Comparison of ENCODE assay signal across 1 cellular context in the genomic region with DNA sequence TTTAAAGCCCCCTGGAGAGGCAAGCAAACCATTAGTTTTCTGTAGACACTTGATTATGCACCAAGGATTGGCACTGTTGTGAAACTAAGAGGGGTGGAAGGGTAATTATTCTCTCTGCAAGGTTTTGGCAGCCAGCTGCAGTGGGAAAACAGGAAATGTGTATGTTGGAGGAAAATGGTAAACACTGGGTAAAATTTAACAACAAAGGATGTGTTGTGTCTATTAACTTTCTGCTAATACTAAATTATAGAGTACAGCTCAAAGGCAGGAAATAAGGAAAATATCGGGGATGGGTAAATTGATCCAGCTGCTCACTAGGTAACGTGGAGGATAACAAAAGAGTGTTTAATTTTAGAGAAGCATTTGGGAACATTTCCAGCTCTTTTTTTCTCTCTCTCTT.
TF ChIP-seq lines count a peak whose summit lies in the region.

No MANE protein-coding gene starts in this region.

TF ChIP-seq in H1, 55 proteins besides CTCF, POLR2A, EP300 and RAD21 (continued from another document):
- TF ChIP-seq, protein P1, sequence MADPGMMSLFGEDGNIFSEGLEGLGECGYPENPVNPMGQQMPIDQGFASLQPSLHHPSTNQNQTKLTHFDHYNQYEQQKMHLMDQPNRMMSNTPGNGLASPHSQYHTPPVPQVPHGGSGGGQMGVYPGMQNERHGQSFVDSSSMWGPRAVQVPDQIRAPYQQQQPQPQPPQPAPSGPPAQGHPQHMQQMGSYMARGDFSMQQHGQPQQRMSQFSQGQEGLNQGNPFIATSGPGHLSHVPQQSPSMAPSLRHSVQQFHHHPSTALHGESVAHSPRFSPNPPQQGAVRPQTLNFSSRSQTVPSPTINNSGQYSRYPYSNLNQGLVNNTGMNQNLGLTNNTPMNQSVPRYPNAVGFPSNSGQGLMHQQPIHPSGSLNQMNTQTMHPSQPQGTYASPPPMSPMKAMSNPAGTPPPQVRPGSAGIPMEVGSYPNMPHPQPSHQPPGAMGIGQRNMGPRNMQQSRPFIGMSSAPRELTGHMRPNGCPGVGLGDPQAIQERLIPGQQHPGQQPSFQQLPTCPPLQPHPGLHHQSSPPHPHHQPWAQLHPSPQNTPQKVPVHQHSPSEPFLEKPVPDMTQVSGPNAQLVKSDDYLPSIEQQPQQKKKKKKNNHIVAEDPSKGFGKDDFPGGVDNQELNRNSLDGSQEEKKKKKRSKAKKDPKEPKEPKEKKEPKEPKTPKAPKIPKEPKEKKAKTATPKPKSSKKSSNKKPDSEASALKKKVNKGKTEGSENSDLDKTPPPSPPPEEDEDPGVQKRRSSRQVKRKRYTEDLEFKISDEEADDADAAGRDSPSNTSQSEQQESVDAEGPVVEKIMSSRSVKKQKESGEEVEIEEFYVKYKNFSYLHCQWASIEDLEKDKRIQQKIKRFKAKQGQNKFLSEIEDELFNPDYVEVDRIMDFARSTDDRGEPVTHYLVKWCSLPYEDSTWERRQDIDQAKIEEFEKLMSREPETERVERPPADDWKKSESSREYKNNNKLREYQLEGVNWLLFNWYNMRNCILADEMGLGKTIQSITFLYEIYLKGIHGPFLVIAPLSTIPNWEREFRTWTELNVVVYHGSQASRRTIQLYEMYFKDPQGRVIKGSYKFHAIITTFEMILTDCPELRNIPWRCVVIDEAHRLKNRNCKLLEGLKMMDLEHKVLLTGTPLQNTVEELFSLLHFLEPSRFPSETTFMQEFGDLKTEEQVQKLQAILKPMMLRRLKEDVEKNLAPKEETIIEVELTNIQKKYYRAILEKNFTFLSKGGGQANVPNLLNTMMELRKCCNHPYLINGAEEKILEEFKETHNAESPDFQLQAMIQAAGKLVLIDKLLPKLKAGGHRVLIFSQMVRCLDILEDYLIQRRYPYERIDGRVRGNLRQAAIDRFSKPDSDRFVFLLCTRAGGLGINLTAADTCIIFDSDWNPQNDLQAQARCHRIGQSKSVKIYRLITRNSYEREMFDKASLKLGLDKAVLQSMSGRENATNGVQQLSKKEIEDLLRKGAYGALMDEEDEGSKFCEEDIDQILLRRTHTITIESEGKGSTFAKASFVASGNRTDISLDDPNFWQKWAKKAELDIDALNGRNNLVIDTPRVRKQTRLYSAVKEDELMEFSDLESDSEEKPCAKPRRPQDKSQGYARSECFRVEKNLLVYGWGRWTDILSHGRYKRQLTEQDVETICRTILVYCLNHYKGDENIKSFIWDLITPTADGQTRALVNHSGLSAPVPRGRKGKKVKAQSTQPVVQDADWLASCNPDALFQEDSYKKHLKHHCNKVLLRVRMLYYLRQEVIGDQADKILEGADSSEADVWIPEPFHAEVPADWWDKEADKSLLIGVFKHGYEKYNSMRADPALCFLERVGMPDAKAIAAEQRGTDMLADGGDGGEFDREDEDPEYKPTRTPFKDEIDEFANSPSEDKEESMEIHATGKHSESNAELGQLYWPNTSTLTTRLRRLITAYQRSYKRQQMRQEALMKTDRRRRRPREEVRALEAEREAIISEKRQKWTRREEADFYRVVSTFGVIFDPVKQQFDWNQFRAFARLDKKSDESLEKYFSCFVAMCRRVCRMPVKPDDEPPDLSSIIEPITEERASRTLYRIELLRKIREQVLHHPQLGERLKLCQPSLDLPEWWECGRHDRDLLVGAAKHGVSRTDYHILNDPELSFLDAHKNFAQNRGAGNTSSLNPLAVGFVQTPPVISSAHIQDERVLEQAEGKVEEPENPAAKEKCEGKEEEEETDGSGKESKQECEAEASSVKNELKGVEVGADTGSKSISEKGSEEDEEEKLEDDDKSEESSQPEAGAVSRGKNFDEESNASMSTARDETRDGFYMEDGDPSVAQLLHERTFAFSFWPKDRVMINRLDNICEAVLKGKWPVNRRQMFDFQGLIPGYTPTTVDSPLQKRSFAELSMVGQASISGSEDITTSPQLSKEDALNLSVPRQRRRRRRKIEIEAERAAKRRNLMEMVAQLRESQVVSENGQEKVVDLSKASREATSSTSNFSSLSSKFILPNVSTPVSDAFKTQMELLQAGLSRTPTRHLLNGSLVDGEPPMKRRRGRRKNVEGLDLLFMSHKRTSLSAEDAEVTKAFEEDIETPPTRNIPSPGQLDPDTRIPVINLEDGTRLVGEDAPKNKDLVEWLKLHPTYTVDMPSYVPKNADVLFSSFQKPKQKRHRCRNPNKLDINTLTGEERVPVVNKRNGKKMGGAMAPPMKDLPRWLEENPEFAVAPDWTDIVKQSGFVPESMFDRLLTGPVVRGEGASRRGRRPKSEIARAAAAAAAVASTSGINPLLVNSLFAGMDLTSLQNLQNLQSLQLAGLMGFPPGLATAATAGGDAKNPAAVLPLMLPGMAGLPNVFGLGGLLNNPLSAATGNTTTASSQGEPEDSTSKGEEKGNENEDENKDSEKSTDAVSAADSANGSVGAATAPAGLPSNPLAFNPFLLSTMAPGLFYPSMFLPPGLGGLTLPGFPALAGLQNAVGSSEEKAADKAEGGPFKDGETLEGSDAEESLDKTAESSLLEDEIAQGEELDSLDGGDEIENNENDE (IDR thresholded peaks at IDR 0.05; ENCODE audit: insufficient replicate concordance, low read length), result no peak
- TF ChIP-seq TEAD4 (IDR thresholded peaks at IDR 0.05; ENCODE audit: low read depth, low read length), result no peak
- TF ChIP-seq EZH2 (IDR thresholded peaks at IDR 0.05; ENCODE audit: low read depth, low read length, severe bottlenecking), result no peak
- no peak for TF ChIP-seq GTF2F1 (IDR thresholded peaks at IDR 0.05; ENCODE audit: borderline replicate concordance, low read depth, low read length)
- no peak for TF ChIP-seq CHD1 (IDR thresholded peaks at IDR 0.05; ENCODE audit: low read depth, low read length)
- no peak for TF ChIP-seq RXRA (IDR thresholded peaks at IDR 0.05; ENCODE audit: insufficient read depth, low read depth, low read length)
- TF ChIP-seq POU5F1 (IDR thresholded peaks at IDR 0.05; ENCODE audit: low read depth, low read length), result no peak
